1 cellular context compared by ENCODE assay signal in the genomic region with DNA sequence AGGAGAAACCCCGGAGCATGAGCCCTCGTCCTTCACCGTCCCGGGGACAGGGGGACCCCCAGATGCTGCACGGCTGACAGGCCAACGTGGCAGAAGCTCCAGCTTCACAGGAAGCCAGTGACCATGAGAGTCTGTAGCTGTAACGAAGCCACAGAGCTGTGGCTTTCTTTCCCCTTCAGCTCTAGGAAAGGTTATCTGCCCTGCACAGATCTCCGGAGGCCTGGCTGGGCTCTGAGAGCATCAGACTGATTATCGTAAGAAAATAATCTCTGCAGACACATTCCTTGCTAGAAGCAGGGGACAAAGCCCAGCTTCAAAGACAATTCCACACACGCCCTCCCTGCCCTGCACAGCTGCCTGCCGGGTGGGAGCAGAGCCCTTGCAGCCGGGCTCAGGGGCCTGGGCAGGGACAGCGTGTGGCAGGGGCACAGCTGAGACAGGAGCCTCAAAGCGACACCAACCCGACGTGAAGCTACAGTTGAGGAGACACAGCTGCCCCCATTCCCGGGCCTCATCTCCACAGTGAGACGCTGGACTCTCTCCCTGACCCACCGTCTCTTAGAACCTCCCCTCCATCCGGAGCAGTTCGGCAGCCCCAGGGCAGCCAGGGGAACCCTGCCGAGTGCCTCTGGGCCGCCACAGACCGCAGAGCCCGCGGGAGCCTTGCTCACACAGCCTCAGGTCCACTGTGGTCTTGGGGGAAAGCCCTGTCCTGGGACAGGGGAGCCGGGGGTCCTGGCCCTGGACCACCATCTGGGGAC.
TF ChIP-seq lines count a peak whose summit lies in the region.

No MANE protein-coding gene starts in this region.

TF ChIP-seq in H1, 55 proteins besides CTCF, POLR2A, EP300 and RAD21 (continued from another document):
- no peak for TF ChIP-seq GABPA (IDR thresholded peaks at IDR 0.05; ENCODE audit: borderline replicate concordance, insufficient read depth, low read length)
- TF ChIP-seq SP4 (IDR thresholded peaks at IDR 0.05; ENCODE audit: low read length): no peak
- TF ChIP-seq JUND (IDR thresholded peaks at IDR 0.05; ENCODE audit: low read length): no peak
- no peak for TF ChIP-seq NRF1 (IDR thresholded peaks at IDR 0.05; ENCODE audit: low read depth, low read length)
- no peak for TF ChIP-seq MAFK (IDR thresholded peaks at IDR 0.05; ENCODE audit: low read depth, low read length)
- no peak for TF ChIP-seq SP2 (IDR thresholded peaks at IDR 0.05; ENCODE audit: low read length)
- no peak for TF ChIP-seq NANOG (IDR thresholded peaks at IDR 0.05; ENCODE audit: insufficient read depth, low read depth, low read length, poor library complexity, severe bottlenecking)
- no peak for TF ChIP-seq RNF2 (IDR thresholded peaks at IDR 0.05; ENCODE audit: borderline replicate concordance, low read depth, low read length, missing control alignments, poor library complexity, severe bottlenecking)
TF ChIP-seq in H1: peak in this region for 0.
